Comparison of ENCODE assay signal across 1 cellular context in genomic region chr10:132972149-132972985, GRCh38.
TF ChIP-seq lines count a peak whose summit lies in the region.

No MANE protein-coding gene starts in this region.

TF ChIP-seq in WTC11, 78 proteins besides CTCF, POLR2A, EP300 and RAD21 (continued from another document):
- TF ChIP-seq PRDM15 (CRISPR knock-in tag; IDR thresholded peaks at IDR 0.05) (no peak), E2F5 (CRISPR knock-in tag; IDR thresholded peaks at IDR 0.05) (no peak), FOXJ3 (CRISPR knock-in tag; IDR thresholded peaks at IDR 0.05; ENCODE audit: borderline replicate concordance) (no peak), ATF3 (CRISPR knock-in tag; conservative IDR thresholded peaks at IDR 0.05) (no peak), NFE2L1 (CRISPR knock-in tag; IDR thresholded peaks at IDR 0.05) (no peak), ATF1 (CRISPR knock-in tag; IDR thresholded peaks at IDR 0.05) (no peak)
